ENCODE assay signal across 10 cellular contexts in the genomic region with DNA sequence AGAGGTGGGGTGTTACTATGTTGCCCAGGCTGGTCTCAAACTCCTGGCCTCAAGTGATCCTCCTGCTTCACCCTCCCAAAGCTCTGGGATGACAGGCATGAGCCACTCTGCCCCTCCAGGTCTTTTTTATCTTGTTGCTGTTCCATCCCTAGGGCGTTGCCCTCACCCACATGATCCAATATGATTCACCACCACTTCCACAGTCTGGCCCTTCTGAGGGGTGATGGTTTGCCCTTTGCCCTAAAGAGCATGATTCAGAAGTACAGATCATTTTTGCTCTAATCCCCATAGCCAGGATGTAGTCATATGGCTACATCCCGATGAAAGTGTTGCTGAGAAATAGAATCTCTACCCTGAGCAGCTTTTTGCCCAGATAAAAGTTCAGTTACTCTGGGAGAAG. TPM values are rescaled to one million over a fixed set of nuclear protein-coding genes. Genes with fewer than 3 reads are reported as not detected.
DNase-seq lines count a peak whose midpoint lies in the region; ATAC-seq, FAIRE-seq and TF ChIP-seq lines count a peak whose summit lies in the region.
"Had no signal": no experiment of that assay in that cellular context is flagged by ENCODE, and none has a peak within 500 bp of the region (broad histone marks: within the 10 kb centered on the region; RNA-seq: fewer than 3 reads in every experiment).

No MANE protein-coding gene starts in this region.

- H3K79me2 ChIP-seq in PC-9 (ENCODE audit: low read depth): no peaks in the 10 kb centered on the region

- H3K4me3 ChIP-seq in PC-9: no peak overlapping the region
- no peak overlapping the region for H3K4me3 ChIP-seq in skeletal muscle satellite cell (ENCODE audit: low read length)

- no peaks in the 10 kb centered on the region for H3K36me3 ChIP-seq in PC-9 (ENCODE audit: low read depth)
- H3K36me3 ChIP-seq in skeletal muscle satellite cell (ENCODE audit: insufficient read depth, low read length): no peaks in the 10 kb centered on the region

- no peak for TF ChIP-seq CTCF in PC-9 (conservative IDR thresholded peaks at IDR 0.05)

- H3K9me3 ChIP-seq in PC-9 (ENCODE audit: insufficient read depth, low read depth) (no peaks in the 10 kb centered on the region), skeletal muscle satellite cell (replicated peaks; ENCODE audit: low read length) (no peaks in the 10 kb centered on the region)

- H4K20me1 ChIP-seq in PC-9 (ENCODE audit: insufficient read depth): no peaks in the 10 kb centered on the region

- DNase-seq in SIG-M5 treated with dmso at 0.1 percent for 504 hours (lab: John Stamatoyannopoulos, UW; ENCODE audit: unreplicated experiment) (peak; percentile 46), SIG-M5 (lab: John Stamatoyannopoulos, UW) (no peak), PC-9 (peak; percentile 69 to 93), frontal cortex (ENCODE audit: low spot score in 2 of 2) (no peak), iPS-NIHi11 (ENCODE audit: low spot score) (no peak)
- DNase-seq: activated T-cell treated with anti-CD3 and anti-CD28 coated beads, Interleukin-2, amount 50 U/mL, for 4 hours; NK-92 treated with Interleukin-12 subunit alpha and Interleukin-12 subunit beta, amount 100 ng/mL, for 24 hours had no signal

- no TSS peak for BruUV-seq in PC-9 (replicated peaks; lab: Mats Ljungman, UMichigan)

- H3K4me2 ChIP-seq in PC-9 (peak overlapping the region; percentile 48), skeletal muscle satellite cell (ENCODE audit: low read length) (peak overlapping the region; percentile 31)

- peaks cover 26% of the 10 kb centered on the region; the same call in 1 of the 2 replicates for H3F3A ChIP-seq in PC-9 (ENCODE audit: insufficient read depth, low read depth)

- FAIRE-seq in frontal cortex (lab: Jason Lieb, UNC): no peak

- no peaks in the 10 kb centered on the region for H3K9me2 ChIP-seq in PC-9 (ENCODE audit: insufficient read depth)

- peak overlapping the region; percentile 30 for H3K9ac ChIP-seq in skeletal muscle satellite cell (ENCODE audit: low read depth, low read length)

- no peaks in the 10 kb centered on the region for H3K27me3 ChIP-seq in PC-9 (ENCODE audit: insufficient read depth, low read depth)
- no peaks in the 10 kb centered on the region for H3K27me3 ChIP-seq in skeletal muscle satellite cell (ENCODE audit: control insufficient read depth, insufficient read depth, low read length)

- CTCF ChIA-PET in PC-9 (lab: Charles Lee): no interaction called here

- ATAC-seq in esophagus mucosa (peak; percentile 97), HG02798 (IDR thresholded peaks at IDR 0.05; ENCODE audit: poor library complexity, unreplicated experiment) (no peak)

- POLR2A ChIA-PET in PC-9 (lab: Charles Lee; ENCODE audit: unreplicated experiment): interaction anchor here (0.6 kb wide), 2 partner anchors 128 to 183 kb away, joined by 3 to 4 read pairs; partner anchors contain the start of gene FUS

- H3K4me1 ChIP-seq in PC-9 (replicated peaks; ENCODE audit: insufficient read depth): peaks cover 18% of the 10 kb centered on the region
- H3K4me1 ChIP-seq in skeletal muscle satellite cell (ENCODE audit: control insufficient read depth, insufficient read depth, low read length): peaks cover 25% of the 10 kb centered on the region

- H3K27ac ChIP-seq in PC-9: peak overlapping the region; percentile 73

- intact Hi-C loops in PC-9 (cut with micrococcal nuclease; ENCODE audit: unreplicated experiment): no loop called here

- H2AFZ ChIP-seq in PC-9: no peak overlapping the region

RNA-seq across cellular contexts. Expression of gene STX4, which starts 18.8 kb away (rescaled TPM):
- total RNA-seq in PC-9 (2021) (85.8 and 100 TPM in 2 replicates), esophagus mucosa (42.8 TPM), frontal cortex (13.9 TPM)
- 12.9 and 19.5 TPM in 2 replicates for total RNA-seq in skeletal muscle satellite cell (2012; rRNA removed)

RNA-seq across cellular contexts. Expression of gene ZNF668, which starts 21.9 kb away (rescaled TPM):
- total RNA-seq in PC-9 (2021) (13.2 and 17.4 TPM in 2 replicates), esophagus mucosa (5.3 TPM), frontal cortex (9.0 TPM)
- 13.4 and 15.7 TPM in 2 replicates for total RNA-seq in skeletal muscle satellite cell (2012; rRNA removed)

RNA-seq across cellular contexts. Expression of gene ZNF646, which starts 22.1 kb away (rescaled TPM):
- total RNA-seq in PC-9 (2021): 25.4 and 30.7 TPM in 2 replicates
- 9.0 TPM for total RNA-seq in esophagus mucosa
- total RNA-seq in skeletal muscle satellite cell (2012; rRNA removed): 14.4 and 14.7 TPM in 2 replicates
- total RNA-seq in frontal cortex: 14.7 TPM

RNA-seq across cellular contexts. Expression of gene PRSS53, which starts 36.6 kb away (rescaled TPM):
- total RNA-seq in PC-9 (2021) (7.7 and 9.2 TPM in 2 replicates), esophagus mucosa (0.48 TPM), frontal cortex (1.6 TPM)
- total RNA-seq in skeletal muscle satellite cell (2012; rRNA removed): 1.5 and 2.4 TPM in 2 replicates

RNA-seq across cellular contexts. Expression of gene STX1B, which starts 41.7 kb away (rescaled TPM):
- total RNA-seq in PC-9 (2021): 3.9 and 5.6 TPM in 2 replicates
- total RNA-seq in esophagus mucosa: 0.80 TPM
- 0.51 and 1.1 TPM in 2 replicates for total RNA-seq in skeletal muscle satellite cell (2012; rRNA removed)
- total RNA-seq in frontal cortex: 11.4 TPM

Comparison
In these comparisons a context has a peak if more than half of its experiments do, and no peak if none do; other contexts are left out.
1. DNase-seq: peak in SIG-M5 treated with dmso at 0.1 percent for 504 hours (single experiment) and PC-9 (2 of 2); none in SIG-M5 (single experiment), frontal cortex (0 of 2) and iPS-NIHi11 (single experiment).